Comparison of ENCODE assay signal across 25 cellular contexts in genomic region chr9:33917036-33917435, GRCh38.
A peak's percentile ranks its signal among the peaks of the same experiment; 100 is the strongest.
DNase-seq lines count a peak whose midpoint lies in the region; ATAC-seq and TF ChIP-seq lines count a peak whose summit lies in the region.
"Had no signal": no experiment of that assay in that cellular context is flagged by ENCODE, and none has a peak within 500 bp of the region (broad histone marks: within the 10 kb centered on the region; RNA-seq: fewer than 3 reads in every experiment).

No MANE protein-coding gene starts in this region.

- no peaks in the 10 kb centered on the region for H3K4me1 Mint-ChIP-seq in activated CD8-positive, alpha-beta T cell treated with anti-CD3 and anti-CD28 coated beads for 36 hours (ENCODE audit: low read depth)
- H3K4me1 Mint-ChIP-seq in MCF 10A (ENCODE audit: insufficient read depth, unreplicated experiment), result peaks cover 11% of the 10 kb centered on the region
- H3K4me1 Mint-ChIP-seq: brain had no signal

- H3K4me2 ChIP-seq in BLaER1, result no peak overlapping the region
- H3K4me2 ChIP-seq: PC-9 had no signal

- ATAC-seq in activated CD8-positive, alpha-beta T cell treated with anti-CD3 and anti-CD28 coated beads for 36 hours, result no peak
- no peak for ATAC-seq in HG02610 (IDR thresholded peaks at IDR 0.05; ENCODE audit: unreplicated experiment)
- ATAC-seq: mucosa of descending colon, pancreas, right cardiac atrium, Right ventricle myocardium inferior had no signal

- no peak for DNase-seq in activated CD8-positive, alpha-beta T cell treated with anti-CD3 and anti-CD28 coated beads for 36 hours
- peak; percentile 29 for DNase-seq in islet precursor cell
- DNase-seq in MCF 10A (ENCODE audit: unreplicated experiment), result no peak
- no peak for DNase-seq in GM19238 (ENCODE audit: insufficient read length, low spot score)
- DNase-seq: activated CD4-positive, alpha-beta memory T cell treated with anti-CD3 and anti-CD28 coated beads for 36 hours; CD4-positive, CD25-positive, alpha-beta regulatory T cell; effector CD4-positive, alpha-beta T cell; glutamatergic neuron; HFFc6; mucosa of descending colon; NCI-H2171 treated with DMSO at 0.1 percent for 48 hours; NCI-H526; pancreas; PC-9; right cardiac atrium; spleen; stimulated activated CD4-positive, alpha-beta T cell treated with anti-CD3 and anti-CD28 coated beads, Interleukin-2, amount 100 ng/mL, for 48 hours; T1000 had no signal

- no peak overlapping the region for H3K4me3 Mint-ChIP-seq in activated CD8-positive, alpha-beta T cell treated with anti-CD3 and anti-CD28 coated beads for 36 hours
- H3K4me3 Mint-ChIP-seq in MCF 10A (ENCODE audit: unreplicated experiment), result no peak overlapping the region
- H3K4me3 Mint-ChIP-seq: activated CD4-positive, alpha-beta memory T cell treated with anti-CD3 and anti-CD28 coated beads for 36 hours; brain; CD4-positive, CD25-positive, alpha-beta regulatory T cell had no signal

- H3K4me3 ChIP-seq in BLaER1, result no peak overlapping the region
- H3K4me3 ChIP-seq: mucosa of descending colon, pancreas, PC-9, spleen, suprapubic skin had no signal

- POLR2A ChIA-PET in activated CD8-positive, alpha-beta T cell treated with anti-CD3 and anti-CD28 coated beads for 36 hours (lab: Charles Lee), result interaction anchor here (1.0 kb wide), 1 partner anchor 35 kb away, joined by 3 read pairs; no protein-coding TSS in a partner anchor
- POLR2A ChIA-PET in MCF 10A (lab: Yijun Ruan, JAX), result no interaction called here

- peaks cover 97% of the 10 kb centered on the region for H4K20me1 ChIP-seq in BLaER1

- CTCF ChIA-PET in activated CD8-positive, alpha-beta T cell treated with anti-CD3 and anti-CD28 coated beads for 36 hours (lab: Charles Lee), result interaction anchor here (0.8 kb wide), 1 partner anchor 103 kb away, joined by 3 read pairs; no protein-coding TSS in a partner anchor
- CTCF ChIA-PET in MCF 10A (lab: Yijun Ruan, JAX), result interaction anchor here (0.6 to 1.1 kb wide), 2 partner anchors 20 to 371 kb away, joined by 3 to 4 read pairs; no protein-coding TSS in a partner anchor

- intact Hi-C loops in activated CD8-positive, alpha-beta T cell treated with anti-CD3 and anti-CD28 coated beads for 36 hours (cut with micrococcal nuclease), result no loop called here
- intact Hi-C loops in MCF 10A (cut with micrococcal nuclease), result no loop called here

- no peaks in the 10 kb centered on the region for H3K27me3 Mint-ChIP-seq in activated CD8-positive, alpha-beta T cell treated with anti-CD3 and anti-CD28 coated beads for 36 hours
- no peaks in the 10 kb centered on the region for H3K27me3 Mint-ChIP-seq in MCF 10A (ENCODE audit: insufficient read depth, unreplicated experiment)
- H3K27me3 Mint-ChIP-seq: activated CD4-positive, alpha-beta memory T cell treated with anti-CD3 and anti-CD28 coated beads for 36 hours; CD4-positive, CD25-positive, alpha-beta regulatory T cell had no signal

- H3K9me3 Mint-ChIP-seq in activated CD8-positive, alpha-beta T cell treated with anti-CD3 and anti-CD28 coated beads for 36 hours, result no peaks in the 10 kb centered on the region
- H3K9me3 Mint-ChIP-seq in MCF 10A (ENCODE audit: unreplicated experiment), result no peaks in the 10 kb centered on the region
- H3K9me3 Mint-ChIP-seq: activated CD4-positive, alpha-beta memory T cell treated with anti-CD3 and anti-CD28 coated beads for 36 hours; brain; CD4-positive, CD25-positive, alpha-beta regulatory T cell; HFFc6 had no signal

- peaks cover 100% of the 10 kb centered on the region for H3K36me3 ChIP-seq in BLaER1

- H3K27ac ChIP-seq in 22Rv1 (peak overlapping the region; percentile 47), BLaER1 (peak overlapping the region; percentile 3; the same call in 1 of the 2 replicates)
- H3K27ac ChIP-seq: HL-60, pancreas, PC-9, spleen, suprapubic skin had no signal

- no peak overlapping the region for H3K9ac ChIP-seq in BLaER1

- no peaks in the 10 kb centered on the region for H3K9me3 ChIP-seq in BLaER1
- H3K9me3 ChIP-seq: mucosa of descending colon, pancreas, spleen, suprapubic skin had no signal

- peak overlapping the region; percentile 26 for H3K27ac Mint-ChIP-seq in activated CD8-positive, alpha-beta T cell treated with anti-CD3 and anti-CD28 coated beads for 36 hours
- H3K27ac Mint-ChIP-seq in MCF 10A (ENCODE audit: low read depth, unreplicated experiment), result no peak overlapping the region
- H3K27ac Mint-ChIP-seq: activated CD4-positive, alpha-beta memory T cell treated with anti-CD3 and anti-CD28 coated beads for 36 hours; HFFc6 had no signal

- TF ChIP-seq CTCF in 22Rv1 (IDR thresholded peaks at IDR 0.05), result no peak
- TF ChIP-seq CTCF in activated CD8-positive, alpha-beta T cell treated with anti-CD3 and anti-CD28 coated beads for 36 hours (IDR thresholded peaks at IDR 0.05), result no peak
- TF ChIP-seq CTCF in MCF 10A (IDR thresholded peaks at IDR 0.05; ENCODE audit: unreplicated experiment), result no peak

- H3K4me1 ChIP-seq in BLaER1, result peaks cover 19% of the 10 kb centered on the region
- H3K4me1 ChIP-seq: pancreas, spleen, suprapubic skin had no signal

- no TSS peak for BruUV-seq in MCF 10A (replicated peaks; lab: Mats Ljungman, UMichigan)

- H3K36me3 Mint-ChIP-seq in activated CD8-positive, alpha-beta T cell treated with anti-CD3 and anti-CD28 coated beads for 36 hours (ENCODE audit: low read depth), result peaks cover 44% of the 10 kb centered on the region
- peaks cover 86% of the 10 kb centered on the region for H3K36me3 Mint-ChIP-seq in MCF 10A (ENCODE audit: insufficient read depth, unreplicated experiment)

- no peaks in the 10 kb centered on the region for H3K27me3 ChIP-seq in BLaER1
- H3K27me3 ChIP-seq: pancreas, spleen, suprapubic skin had no signal
